Comparison of ENCODE assay signal across 18 cellular contexts in the genomic region with DNA sequence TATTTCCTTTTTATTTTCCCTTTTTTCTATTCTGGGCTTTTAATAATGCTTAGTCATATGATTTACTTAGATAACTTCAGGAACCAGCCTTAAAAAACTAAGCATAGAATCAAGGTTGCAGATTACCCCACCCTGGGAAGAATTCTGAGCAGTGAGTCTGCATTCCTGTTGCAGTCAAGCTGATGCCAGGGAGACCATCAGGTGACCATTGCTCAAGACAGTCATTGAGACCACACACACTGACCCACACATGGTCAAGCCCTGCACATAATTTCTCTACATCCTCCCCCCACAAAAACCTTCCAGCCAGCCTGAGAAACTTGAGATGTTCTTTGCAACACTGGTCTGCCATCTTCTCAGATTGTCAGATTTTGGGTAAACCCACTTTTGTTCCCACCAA.
A peak's percentile ranks its signal among the peaks of the same experiment; 100 is the strongest.
DNase-seq lines count a peak whose midpoint lies in the region; ATAC-seq and TF ChIP-seq lines count a peak whose summit lies in the region.
"Had no signal": no experiment of that assay in that cellular context is flagged by ENCODE, and none has a peak within 500 bp of the region (broad histone marks: within the 10 kb centered on the region; RNA-seq: fewer than 3 reads in every experiment).

No MANE protein-coding gene starts in this region.

- no peak overlapping the region for H3K4me3 Mint-ChIP-seq in chondrocyte (ENCODE audit: unreplicated experiment)
- no peak overlapping the region for H3K4me3 Mint-ChIP-seq in stimulated activated memory B cell treated with anti-CD40 and anti-IgM and Interleukin-4, amounts not matched to agents 10 μg/mL and 1 μg/mL and 100 μg/mL, for 72 hours
- H3K4me3 Mint-ChIP-seq: CD4-positive, CD25-positive, alpha-beta regulatory T cell; CD8-positive, alpha-beta memory T cell; GM23338 had no signal

- peaks cover 20% of the 10 kb centered on the region for H3K9me3 ChIP-seq in PC-3 (ENCODE audit: low read length)
- peaks cover 8% of the 10 kb centered on the region; the same call in 1 of the 2 replicates for H3K9me3 ChIP-seq in Karpas-422 (ENCODE audit: low read length)
- H3K9me3 ChIP-seq: BE2C had no signal

- H3K4me2 ChIP-seq in PC-3 (ENCODE audit: low read length) (no peak overlapping the region), Karpas-422 (ENCODE audit: low read depth, low read length, poor library complexity, severe bottlenecking) (no peak overlapping the region)
- H3K4me2 ChIP-seq: GM23338 had no signal

- H4K20me1 ChIP-seq in PC-3 (ENCODE audit: low read length) = no peaks in the 10 kb centered on the region
- H4K20me1 ChIP-seq in Karpas-422 (ENCODE audit: insufficient read depth, low read depth, low read length) = no peaks in the 10 kb centered on the region

- DNase-seq in A172 (ENCODE audit: low spot score) = peak; percentile 41
- peak; percentile 38 for DNase-seq in PC-3
- DNase-seq in chondrocyte (ENCODE audit: low spot score) = no peak
- DNase-seq in Karpas-422 = no peak
- DNase-seq in stimulated activated CD4-positive, alpha-beta T cell treated with anti-CD3 and anti-CD28 coated beads, Interleukin-4, amount 100 ng/mL, for 24 hours = no peak
- DNase-seq: BE2C; C1 segment of cervical spinal cord; CD4-positive, CD25-positive, alpha-beta regulatory T cell; CD8-positive, alpha-beta memory T cell; COR-L47; HCEC 1CT; IMR-90 had no signal

- CTCF ChIA-PET in PC-3 (lab: Charles Lee) = no interaction called here

- H3K9me3 Mint-ChIP-seq in chondrocyte (ENCODE audit: low read depth) = peaks cover 5% of the 10 kb centered on the region
- peaks cover 3% of the 10 kb centered on the region for H3K9me3 Mint-ChIP-seq in stimulated activated memory B cell treated with anti-CD40 and anti-IgM and Interleukin-4, amounts not matched to agents 10 μg/mL and 1 μg/mL and 100 μg/mL, for 72 hours

- no peaks in the 10 kb centered on the region for H3K79me2 ChIP-seq in PC-3 (ENCODE audit: low read length)
- H3K79me2 ChIP-seq in Karpas-422 (ENCODE audit: low read length) = no peaks in the 10 kb centered on the region

- peak overlapping the region; percentile 71 for H3K27ac Mint-ChIP-seq in chondrocyte (ENCODE audit: unreplicated experiment)
- no peak overlapping the region for H3K27ac Mint-ChIP-seq in stimulated activated memory B cell treated with anti-CD40 and anti-IgM and Interleukin-4, amounts not matched to agents 10 μg/mL and 1 μg/mL and 100 μg/mL, for 72 hours
- H3K27ac Mint-ChIP-seq: GM23338 had no signal

- H3K4me3 ChIP-seq in PC-3 (ENCODE audit: low read length) (no peak overlapping the region), Karpas-422 (ENCODE audit: low read length) (no peak overlapping the region)
- H3K4me3 ChIP-seq: GM23338, K562 had no signal

- no peaks in the 10 kb centered on the region for H3K27me3 ChIP-seq in PC-3 (ENCODE audit: low read length)
- no peaks in the 10 kb centered on the region for H3K27me3 ChIP-seq in Karpas-422 (ENCODE audit: low read length)
- H3K27me3 ChIP-seq: BE2C had no signal

- H3K27ac ChIP-seq in PC-3 (ENCODE audit: low read length) (no peak overlapping the region), Karpas-422 (ENCODE audit: low read length) (no peak overlapping the region)
- H3K27ac ChIP-seq: 22Rv1, HL-60 had no signal

- peaks cover 1% of the 10 kb centered on the region for H3K36me3 Mint-ChIP-seq in chondrocyte (ENCODE audit: low read depth)
- no peaks in the 10 kb centered on the region for H3K36me3 Mint-ChIP-seq in stimulated activated memory B cell treated with anti-CD40 and anti-IgM and Interleukin-4, amounts not matched to agents 10 μg/mL and 1 μg/mL and 100 μg/mL, for 72 hours
- H3K36me3 Mint-ChIP-seq: CD4-positive, CD25-positive, alpha-beta regulatory T cell had no signal

- H2AFZ ChIP-seq in PC-3 (ENCODE audit: low read length) (no peak overlapping the region), Karpas-422 (ENCODE audit: low read length) (no peak overlapping the region)
- H2AFZ ChIP-seq: GM23338 had no signal

- no peaks in the 10 kb centered on the region for H3K9me2 ChIP-seq in PC-3 (replicated peaks; ENCODE audit: low read length)
- H3K9me2 ChIP-seq in Karpas-422 (replicated peaks; ENCODE audit: insufficient read depth, low read length) = no peaks in the 10 kb centered on the region

- H3K4me1 Mint-ChIP-seq in chondrocyte (ENCODE audit: low read depth) = peaks cover 60% of the 10 kb centered on the region
- no peaks in the 10 kb centered on the region for H3K4me1 Mint-ChIP-seq in stimulated activated memory B cell treated with anti-CD40 and anti-IgM and Interleukin-4, amounts not matched to agents 10 μg/mL and 1 μg/mL and 100 μg/mL, for 72 hours
- H3K4me1 Mint-ChIP-seq: GM23338 had no signal

- ATAC-seq in PC-3 = no peak; the same call in 1 of the 2 replicates
- peak; percentile 34 for ATAC-seq in stimulated activated memory B cell treated with anti-CD40 and anti-IgM and Interleukin-4, amounts not matched to agents 10 μg/mL and 1 μg/mL and 100 μg/mL, for 72 hours
- ATAC-seq in GM21423 (IDR thresholded peaks at IDR 0.05; ENCODE audit: unreplicated experiment) = no peak
- ATAC-seq: GM23338, K562 had no signal

- H3K36me3 ChIP-seq in PC-3 (ENCODE audit: low read depth, low read length) (peaks cover 4% of the 10 kb centered on the region; the same call in 1 of the 2 replicates), Karpas-422 (ENCODE audit: insufficient read depth, low read length) (no peaks in the 10 kb centered on the region)
- H3K36me3 ChIP-seq: BE2C had no signal

- TF ChIP-seq CTCF in PC-3 (conservative IDR thresholded peaks at IDR 0.05; ENCODE audit: low read depth, low read length) (no peak), chondrocyte (IDR thresholded peaks at IDR 0.05) (no peak)

- H3K9ac ChIP-seq in PC-3 (ENCODE audit: low read length) (no peak overlapping the region), Karpas-422 (ENCODE audit: low read length) (no peak overlapping the region)

- no peaks in the 10 kb centered on the region for H3K27me3 Mint-ChIP-seq in chondrocyte (ENCODE audit: low read depth)
- peaks cover 17% of the 10 kb centered on the region for H3K27me3 Mint-ChIP-seq in stimulated activated memory B cell treated with anti-CD40 and anti-IgM and Interleukin-4, amounts not matched to agents 10 μg/mL and 1 μg/mL and 100 μg/mL, for 72 hours
- H3K27me3 Mint-ChIP-seq: CD4-positive, CD25-positive, alpha-beta regulatory T cell had no signal

- POLR2A ChIA-PET in PC-3 (lab: Charles Lee; ENCODE audit: unreplicated experiment) = no interaction called here

- H3F3A ChIP-seq in PC-3 (ENCODE audit: low read length, unreplicated experiment) = no peaks in the 10 kb centered on the region

- H3K4me1 ChIP-seq in PC-3 (ENCODE audit: insufficient read depth, low read length) (peaks cover 28% of the 10 kb centered on the region), Karpas-422 (ENCODE audit: low read length) (no peaks in the 10 kb centered on the region)
- H3K4me1 ChIP-seq: BE2C had no signal

- intact Hi-C loops in PC-3 (cut with micrococcal nuclease) = no loop called here

- no TSS peak for BruUV-seq in PC-3 (replicated peaks; lab: Mats Ljungman, UMichigan)

Comparison
In these comparisons a context has a peak if more than half of its experiments do, and no peak if none do; other contexts are left out.
1. DNase-seq: peak in A172 (single experiment) and PC-3 (single experiment); none in chondrocyte (single experiment), Karpas-422 (single experiment) and stimulated activated CD4-positive, alpha-beta T cell treated with anti-CD3 and anti-CD28 coated beads, Interleukin-4, amount 100 ng/mL, for 24 hours (single experiment).